ENCODE assay signal across 1 cellular context in genomic region chr22:43867839-43868652, GRCh38.
TF ChIP-seq lines count a peak whose summit lies in the region.

No MANE protein-coding gene starts in this region.

TF ChIP-seq in WTC11, 78 proteins besides CTCF, POLR2A, EP300 and RAD21 (continued from another document):
- TF ChIP-seq ATF6 (CRISPR knock-in tag; IDR thresholded peaks at IDR 0.05) (no peak), ZNF425 (CRISPR knock-in tag; conservative IDR thresholded peaks at IDR 0.05) (no peak), ZSCAN18 (CRISPR knock-in tag; IDR thresholded peaks at IDR 0.05) (no peak), FOXP4 (CRISPR knock-in tag; IDR thresholded peaks at IDR 0.05) (peak; percentile 97), ZNF263 (CRISPR knock-in tag; IDR thresholded peaks at IDR 0.05; ENCODE audit: low read depth) (no peak), ZNF532 (CRISPR knock-in tag; IDR thresholded peaks at IDR 0.05; ENCODE audit: borderline replicate concordance) (no peak), NR3C1 (CRISPR knock-in tag; conservative IDR thresholded peaks at IDR 0.05; ENCODE audit: low read depth) (0 out of 2 replicates have a peak, but pooled peaks have one; percentile 59), GRHL2 (CRISPR knock-in tag; IDR thresholded peaks at IDR 0.05; ENCODE audit: insufficient replicate concordance, severe bottlenecking) (no peak), ATF3 (CRISPR knock-in tag; conservative IDR thresholded peaks at IDR 0.05) (no peak), ZMAT4 (CRISPR knock-in tag; IDR thresholded peaks at IDR 0.05) (no peak), ZNF423 (CRISPR knock-in tag; IDR thresholded peaks at IDR 0.05) (no peak), PRRX2 (CRISPR knock-in tag; IDR thresholded peaks at IDR 0.05) (no peak), JAZF1 (CRISPR knock-in tag; IDR thresholded peaks at IDR 0.05) (no peak), ARID4B (CRISPR knock-in tag; IDR thresholded peaks at IDR 0.05; ENCODE audit: borderline replicate concordance) (peak; percentile 96), HMGA2 (CRISPR knock-in tag; IDR thresholded peaks at IDR 0.05) (no peak), E2F1 (CRISPR knock-in tag; IDR thresholded peaks at IDR 0.05) (0 out of 2 replicates have a peak, but pooled peaks have one; percentile 54), NR2C2 (CRISPR knock-in tag; IDR thresholded peaks at IDR 0.05) (no peak), GABPB1 (CRISPR knock-in tag; IDR thresholded peaks at IDR 0.05) (no peak), E2F4 (CRISPR knock-in tag; IDR thresholded peaks at IDR 0.05; ENCODE audit: borderline replicate concordance, low read depth) (no peak), STAT6 (CRISPR knock-in tag; conservative IDR thresholded peaks at IDR 0.05; ENCODE audit: low read depth) (0 out of 2 replicates have a peak, but pooled peaks have one; percentile 59), TCF7 (CRISPR knock-in tag; IDR thresholded peaks at IDR 0.05; ENCODE audit: low read depth) (no peak), ZNF512 (CRISPR knock-in tag; IDR thresholded peaks at IDR 0.05; ENCODE audit: borderline replicate concordance) (no peak), ZNF138 (CRISPR knock-in tag; conservative IDR thresholded peaks at IDR 0.05) (no peak; the same call in 1 of the 2 replicates), ZNF232 (CRISPR knock-in tag; IDR thresholded peaks at IDR 0.05) (peak; percentile 97)
